1 cellular context compared by ENCODE assay signal in genomic region chr10:73096452-73097304, GRCh38.
TF ChIP-seq lines count a peak whose summit lies in the region.

Gene P4HA1, minus strand, starts transcription at chr10:73096866. Its CDS starts 21,983 bp downstream, at chr10:73074883.

TF ChIP-seq in K562, 482 proteins besides CTCF, POLR2A, EP300 and RAD21 (continued from another document and continues in another):
- TF ChIP-seq, protein P1, sequence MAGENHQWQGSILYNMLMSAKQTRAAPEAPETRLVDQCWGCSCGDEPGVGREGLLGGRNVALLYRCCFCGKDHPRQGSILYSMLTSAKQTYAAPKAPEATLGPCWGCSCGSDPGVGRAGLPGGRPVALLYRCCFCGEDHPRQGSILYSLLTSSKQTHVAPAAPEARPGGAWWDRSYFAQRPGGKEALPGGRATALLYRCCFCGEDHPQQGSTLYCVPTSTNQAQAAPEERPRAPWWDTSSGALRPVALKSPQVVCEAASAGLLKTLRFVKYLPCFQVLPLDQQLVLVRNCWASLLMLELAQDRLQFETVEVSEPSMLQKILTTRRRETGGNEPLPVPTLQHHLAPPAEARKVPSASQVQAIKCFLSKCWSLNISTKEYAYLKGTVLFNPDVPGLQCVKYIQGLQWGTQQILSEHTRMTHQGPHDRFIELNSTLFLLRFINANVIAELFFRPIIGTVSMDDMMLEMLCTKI (IDR thresholded peaks at IDR 0.05; ENCODE audit: partially characterized antibody) = no peak
- TF ChIP-seq, protein P2, sequence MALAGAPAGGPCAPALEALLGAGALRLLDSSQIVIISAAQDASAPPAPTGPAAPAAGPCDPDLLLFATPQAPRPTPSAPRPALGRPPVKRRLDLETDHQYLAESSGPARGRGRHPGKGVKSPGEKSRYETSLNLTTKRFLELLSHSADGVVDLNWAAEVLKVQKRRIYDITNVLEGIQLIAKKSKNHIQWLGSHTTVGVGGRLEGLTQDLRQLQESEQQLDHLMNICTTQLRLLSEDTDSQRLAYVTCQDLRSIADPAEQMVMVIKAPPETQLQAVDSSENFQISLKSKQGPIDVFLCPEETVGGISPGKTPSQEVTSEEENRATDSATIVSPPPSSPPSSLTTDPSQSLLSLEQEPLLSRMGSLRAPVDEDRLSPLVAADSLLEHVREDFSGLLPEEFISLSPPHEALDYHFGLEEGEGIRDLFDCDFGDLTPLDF (CRISPR knock-in tag; IDR thresholded peaks at IDR 0.05) = peak; percentile 92
- TF ChIP-seq CBX3 (IDR thresholded peaks at IDR 0.05; ENCODE audit: borderline replicate concordance in 1 of 2, low read length in 2 of 2) (peak in 1 of 2 experiments; percentile 89; a peak in 2 of 3 replicates), EWSR1 (IDR thresholded peaks at IDR 0.05; ENCODE audit: borderline replicate concordance, low read depth, partially characterized antibody) (no peak), HNRNPLL (IDR thresholded peaks at IDR 0.05; ENCODE audit: low read depth, low read length, poor library complexity, severe bottlenecking) (no peak), HNRNPH1 (optimal IDR thresholded peaks at IDR 0.05; ENCODE audit: low read depth, low read length) (no peak), ZNF384 (IDR thresholded peaks at IDR 0.05; ENCODE audit: low read depth, low read length) (peak; percentile 43), FOXP1 (CRISPR knock-in tag; IDR thresholded peaks at IDR 0.05) (peak; percentile 98), ZNF551 (CRISPR knock-in tag; IDR thresholded peaks at IDR 0.05) (no peak), MEF2A (IDR thresholded peaks at IDR 0.05; ENCODE audit: control insufficient read depth, low read depth, low read length) (0 out of 2 replicates have a peak, but pooled peaks have one; percentile 17), JUN (IDR thresholded peaks at IDR 0.05; ENCODE audit: borderline replicate concordance, low read depth, low read length) (peak; percentile 72; the same call in 1 of the 2 replicates), JUN (CRISPR knock-in tag; IDR thresholded peaks at IDR 0.05; ENCODE audit: borderline replicate concordance) (no peak), CEBPZ (IDR thresholded peaks at IDR 0.05; ENCODE audit: borderline replicate concordance, low read depth, low read length) (no peak), SRSF9 (IDR thresholded peaks at IDR 0.05; ENCODE audit: borderline replicate concordance, low read depth, low read length) (no peak), ELF2 (CRISPR knock-in tag; IDR thresholded peaks at IDR 0.05) (peak; percentile 67; the same call in 1 of the 2 replicates), ZNF217 (CRISPR knock-in tag; IDR thresholded peaks at IDR 0.05) (no peak), ZNF436 (CRISPR knock-in tag; IDR thresholded peaks at IDR 0.05) (0 out of 2 replicates have a peak, but pooled peaks have one; percentile 2), E2F4 (CRISPR knock-in tag; IDR thresholded peaks at IDR 0.05; ENCODE audit: low read depth) (peak; percentile 66; the same call in 1 of the 2 replicates), MBD2 (IDR thresholded peaks at IDR 0.05; ENCODE audit: borderline replicate concordance, low read depth) (peak; percentile 87), ILK (tag; IDR thresholded peaks at IDR 0.05; ENCODE audit: borderline replicate concordance, low read depth) (no peak), ZNF444 (CRISPR knock-in tag; IDR thresholded peaks at IDR 0.05) (peak; percentile 50; the same call in 1 of the 2 replicates), ZBED1 (IDR thresholded peaks at IDR 0.05) (peak; percentile 73), TAF7 (tag; IDR thresholded peaks at IDR 0.05) (peak; percentile 68), SNAPC5 (CRISPR knock-in tag; IDR thresholded peaks at IDR 0.05) (no peak), LARP7 (IDR thresholded peaks at IDR 0.05) (0 out of 2 replicates have a peak, but pooled peaks have one; percentile 58), AFF1 (IDR thresholded peaks at IDR 0.05; ENCODE audit: low read depth in 1 of 2, partially characterized antibody in 2 of 2) (no peak), ESRRA (IDR thresholded peaks at IDR 0.05; ENCODE audit: borderline replicate concordance, low read depth) (peak; percentile 62; the same call in 1 of the 2 replicates), ZNF175 (CRISPR knock-in tag; IDR thresholded peaks at IDR 0.05; ENCODE audit: low read depth) (no peak), JUNB (CRISPR knock-in tag; conservative IDR thresholded peaks at IDR 0.05) (no peak), KLF6 (CRISPR knock-in tag; IDR thresholded peaks at IDR 0.05; ENCODE audit: borderline replicate concordance) (no peak), HMGXB4 (CRISPR knock-in tag; IDR thresholded peaks at IDR 0.05) (peak; percentile 99), BRD4 (IDR thresholded peaks at IDR 0.05) (no peak), ZNF668 (CRISPR knock-in tag; IDR thresholded peaks at IDR 0.05) (no peak), ZSCAN29 (IDR thresholded peaks at IDR 0.05) (peak; percentile 58; the same call in 1 of the 2 replicates), PHF21A (IDR thresholded peaks at IDR 0.05; ENCODE audit: borderline replicate concordance, low read depth) (no peak), CTCFL (IDR thresholded peaks at IDR 0.05; ENCODE audit: borderline replicate concordance, insufficient read depth, low read depth, low read length, poor library complexity, severe bottlenecking) (peak; percentile 41)
- TF ChIP-seq, protein P3, sequence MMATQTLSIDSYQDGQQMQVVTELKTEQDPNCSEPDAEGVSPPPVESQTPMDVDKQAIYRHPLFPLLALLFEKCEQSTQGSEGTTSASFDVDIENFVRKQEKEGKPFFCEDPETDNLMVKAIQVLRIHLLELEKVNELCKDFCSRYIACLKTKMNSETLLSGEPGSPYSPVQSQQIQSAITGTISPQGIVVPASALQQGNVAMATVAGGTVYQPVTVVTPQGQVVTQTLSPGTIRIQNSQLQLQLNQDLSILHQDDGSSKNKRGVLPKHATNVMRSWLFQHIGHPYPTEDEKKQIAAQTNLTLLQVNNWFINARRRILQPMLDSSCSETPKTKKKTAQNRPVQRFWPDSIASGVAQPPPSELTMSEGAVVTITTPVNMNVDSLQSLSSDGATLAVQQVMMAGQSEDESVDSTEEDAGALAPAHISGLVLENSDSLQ (IDR thresholded peaks at IDR 0.05) = no peak
- TF ChIP-seq, protein P4, sequence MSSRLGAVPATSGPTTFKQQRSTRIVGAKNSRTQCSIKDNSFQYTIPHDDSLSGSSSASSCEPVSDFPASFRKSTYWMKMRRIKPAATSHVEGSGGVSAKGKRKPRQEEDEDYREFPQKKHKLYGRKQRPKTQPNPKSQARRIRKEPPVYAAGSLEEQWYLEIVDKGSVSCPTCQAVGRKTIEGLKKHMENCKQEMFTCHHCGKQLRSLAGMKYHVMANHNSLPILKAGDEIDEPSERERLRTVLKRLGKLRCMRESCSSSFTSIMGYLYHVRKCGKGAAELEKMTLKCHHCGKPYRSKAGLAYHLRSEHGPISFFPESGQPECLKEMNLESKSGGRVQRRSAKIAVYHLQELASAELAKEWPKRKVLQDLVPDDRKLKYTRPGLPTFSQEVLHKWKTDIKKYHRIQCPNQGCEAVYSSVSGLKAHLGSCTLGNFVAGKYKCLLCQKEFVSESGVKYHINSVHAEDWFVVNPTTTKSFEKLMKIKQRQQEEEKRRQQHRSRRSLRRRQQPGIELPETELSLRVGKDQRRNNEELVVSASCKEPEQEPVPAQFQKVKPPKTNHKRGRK (tag; IDR thresholded peaks at IDR 0.05) = no peak
- TF ChIP-seq, protein P5, sequence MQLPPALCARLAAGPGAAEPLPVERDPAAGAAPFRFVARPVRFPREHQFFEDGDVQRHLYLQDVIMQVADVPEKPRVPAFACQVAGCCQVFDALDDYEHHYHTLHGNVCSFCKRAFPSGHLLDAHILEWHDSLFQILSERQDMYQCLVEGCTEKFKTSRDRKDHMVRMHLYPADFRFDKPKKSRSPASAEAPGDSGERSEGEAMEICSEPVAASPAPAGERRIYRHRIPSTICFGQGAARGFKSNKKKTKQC (CRISPR knock-in tag; IDR thresholded peaks at IDR 0.05) = peak; percentile 97; the same call in 1 of the 2 replicates
- TF ChIP-seq, protein P6, sequence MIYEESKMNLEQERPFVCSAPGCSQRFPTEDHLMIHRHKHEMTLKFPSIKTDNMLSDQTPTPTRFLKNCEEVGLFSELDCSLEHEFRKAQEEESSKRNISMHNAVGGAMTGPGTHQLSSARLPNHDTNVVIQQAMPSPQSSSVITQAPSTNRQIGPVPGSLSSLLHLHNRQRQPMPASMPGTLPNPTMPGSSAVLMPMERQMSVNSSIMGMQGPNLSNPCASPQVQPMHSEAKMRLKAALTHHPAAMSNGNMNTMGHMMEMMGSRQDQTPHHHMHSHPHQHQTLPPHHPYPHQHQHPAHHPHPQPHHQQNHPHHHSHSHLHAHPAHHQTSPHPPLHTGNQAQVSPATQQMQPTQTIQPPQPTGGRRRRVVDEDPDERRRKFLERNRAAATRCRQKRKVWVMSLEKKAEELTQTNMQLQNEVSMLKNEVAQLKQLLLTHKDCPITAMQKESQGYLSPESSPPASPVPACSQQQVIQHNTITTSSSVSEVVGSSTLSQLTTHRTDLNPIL (CRISPR knock-in tag; IDR thresholded peaks at IDR 0.05) = no peak
